24 cellular contexts compared by ENCODE assay signal in the genomic region with DNA sequence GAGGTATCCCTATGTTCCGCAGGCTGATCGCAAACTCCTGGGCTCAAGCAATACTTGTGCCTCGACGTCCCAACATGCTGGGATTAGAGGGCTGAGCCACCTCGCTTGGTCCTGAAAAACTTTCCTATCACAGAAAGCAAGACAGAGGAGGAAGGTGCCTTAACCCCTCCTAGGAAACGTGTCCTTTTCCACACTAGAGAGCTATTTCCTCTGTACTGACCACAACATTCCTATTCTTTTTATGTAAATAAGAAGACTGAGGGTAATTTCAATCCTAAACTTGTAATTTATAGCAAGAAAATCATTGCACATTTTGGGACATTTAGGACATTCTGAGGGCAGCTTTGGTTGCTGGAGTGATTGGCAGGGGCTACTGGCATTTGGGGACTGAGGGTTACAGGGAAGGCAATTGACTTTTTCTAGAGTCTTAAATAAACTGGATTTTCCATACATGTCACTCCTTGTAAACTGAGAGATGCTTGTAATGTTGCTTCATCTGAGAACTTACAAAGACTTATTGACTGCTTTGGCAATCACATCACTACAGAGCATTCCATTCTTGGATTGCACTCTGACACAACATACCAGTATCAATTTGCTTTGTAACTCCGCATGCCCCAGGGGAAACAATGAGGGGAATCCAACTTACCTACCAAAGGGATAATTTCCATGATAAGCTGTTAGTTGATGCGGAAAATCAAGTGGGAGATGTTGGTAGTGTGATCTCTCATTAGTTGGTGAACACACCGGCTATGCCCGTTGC. TPM values are rescaled to one million over a fixed set of nuclear protein-coding genes. Genes with fewer than 3 reads are reported as not detected.
DNase-seq lines count a peak whose midpoint lies in the region; ATAC-seq and TF ChIP-seq lines count a peak whose summit lies in the region.
"Had no signal": no experiment of that assay in that cellular context is flagged by ENCODE, and none has a peak within 500 bp of the region (broad histone marks: within the 10 kb centered on the region; RNA-seq: fewer than 3 reads in every experiment).

No MANE protein-coding gene starts in this region.

- no peak for TF ChIP-seq CTCF in Calu3 (IDR thresholded peaks at IDR 0.05; ENCODE audit: unreplicated experiment)
- TF ChIP-seq CTCF in astrocyte of the spinal cord (IDR thresholded peaks at IDR 0.05; ENCODE audit: low read depth, low read length), result no peak
- no peak for TF ChIP-seq CTCF in vagina (IDR thresholded peaks at IDR 0.05)

- BruUV-seq in Calu3 (replicated peaks; lab: Mats Ljungman, UMichigan), result no TSS peak

- H3K27me3 ChIP-seq in vagina, result no peaks in the 10 kb centered on the region

- DNase-seq in Calu3 (no peak), HT1080 (ENCODE audit: low read depth) (peak; percentile 14), astrocyte of the spinal cord (ENCODE audit: low read depth, low spot score) (peak; percentile 3), kidney tubule cell (ENCODE audit: low spot score) (peak; percentile 11), left colon (no peak), vagina (ENCODE audit: extremely low spot score in 2 of 2) (no peak)
- no peak for DNase-seq in activated T-cell treated with anti-CD3 and anti-CD28 coated beads, Interleukin-2, amount 50 U/mL, for 1 hour
- DNase-seq: activated CD4-positive, alpha-beta T cell treated with anti-CD3 and anti-CD28 coated beads for 4 hours; amygdala; DMS79 treated with DMSO at 0.1 percent for 48 hours; effector CD8-positive, alpha-beta T cell; hypothalamus; kidney; midbrain; NCI-H1092 treated with DMSO at 0.1 percent for 48 hours; NCI-H2081 treated with DMSO at 0.1 percent for 48 hours; NCI-H446 treated with DMSO at 0.1 percent for 48 hours; nephron progenitor cell; stimulated activated CD4-positive, alpha-beta T cell treated with anti-CD3 and anti-CD28 coated beads, Interleukin-4, amount 100 ng/mL, for 24 hours had no signal

- intact Hi-C loops in Calu3 (cut with micrococcal nuclease; ENCODE audit: unreplicated experiment) (no loop called here), left colon (cut with DNase I, micrococcal nuclease) (no loop called here), vagina (cut with DNase I) (no loop called here)

- in situ Hi-C loops in astrocyte of the spinal cord (cut with HindIII; ENCODE audit: low sequenced_read_pairs), result no loop called here

- no peaks in the 10 kb centered on the region for H3K9me3 Mint-ChIP-seq in Calu3 (ENCODE audit: low read depth, unreplicated experiment)

- H3K36me3 Mint-ChIP-seq in Calu3 (ENCODE audit: insufficient read depth, unreplicated experiment), result peaks cover 4% of the 10 kb centered on the region

- H3K27ac Mint-ChIP-seq in Calu3 (ENCODE audit: unreplicated experiment), result peak overlapping the region; percentile 27

- H3K4me3 Mint-ChIP-seq in Calu3 (ENCODE audit: low read depth, unreplicated experiment), result no peak overlapping the region
- H3K4me3 Mint-ChIP-seq: nephron progenitor cell had no signal

- CTCF ChIA-PET in Calu3 (lab: Charles Lee), result no interaction called here

- H3K27me3 Mint-ChIP-seq in Calu3 (ENCODE audit: unreplicated experiment), result peaks cover 15% of the 10 kb centered on the region

- ATAC-seq in left colon, result no peak
- no peak for ATAC-seq in HG02759 (IDR thresholded peaks at IDR 0.05; ENCODE audit: unreplicated experiment)

- H3K36me3 ChIP-seq in vagina, result no peaks in the 10 kb centered on the region
- H3K36me3 ChIP-seq: prostate gland had no signal

- no peak overlapping the region for H3K27ac ChIP-seq in vagina
- H3K27ac ChIP-seq: prostate gland had no signal

- H3K4me3 ChIP-seq in astrocyte of the spinal cord (ENCODE audit: low read depth, low read length), result no peak overlapping the region
- no peak overlapping the region for H3K4me3 ChIP-seq in vagina
- H3K4me3 ChIP-seq: prostate gland had no signal

- no peaks in the 10 kb centered on the region for H3K4me1 ChIP-seq in vagina
- H3K4me1 ChIP-seq: prostate gland had no signal

- no peaks in the 10 kb centered on the region for H3K9me3 ChIP-seq in vagina
- H3K9me3 ChIP-seq: prostate gland had no signal

- no peak for TF ChIP-seq POLR2A in vagina (IDR thresholded peaks at IDR 0.05)

- peaks cover 31% of the 10 kb centered on the region for H3K4me1 Mint-ChIP-seq in Calu3 (ENCODE audit: low read depth, unreplicated experiment)
- H3K4me1 Mint-ChIP-seq: nephron progenitor cell had no signal

RNA-seq across cellular contexts. Expression of gene XAGE3, which starts 15.6 kb away (rescaled TPM):
- total RNA-seq in Calu3 (2022), result not detected in 2 replicates
- total RNA-seq in HT1080 (2014; rRNA removed; shearing (Covaris generic)), result not detected in 2 replicates
- polyA plus RNA-seq in HT1080 (2015; cell fraction: cytosol; rRNA removed), result not detected in 2 replicates
- polyA plus RNA-seq in HT1080 (2015; cell fraction: nucleus; rRNA removed), result not detected in 2 replicates
- not detected for total RNA-seq in left colon
- total RNA-seq in vagina, result not detected
- total RNA-seq: cerebellum, fibroblast of villous mesenchyme, kidney, prostate gland, urinary bladder had no signal
- polyA plus RNA-seq: urinary bladder had no signal

RNA-seq across cellular contexts. Expression of gene XAGE5, which starts 41.2 kb away (rescaled TPM):
- total RNA-seq in Calu3 (2022), result not detected in 2 replicates
- total RNA-seq in HT1080 (2014; rRNA removed; shearing (Covaris generic)), result not detected in 2 replicates
- polyA plus RNA-seq in HT1080 (2015; cell fraction: cytosol; rRNA removed), result not detected in 2 replicates
- not detected in 2 replicates for polyA plus RNA-seq in HT1080 (2015; cell fraction: nucleus; rRNA removed)
- total RNA-seq in left colon, result not detected
- total RNA-seq in vagina, result not detected
- total RNA-seq: cerebellum, fibroblast of villous mesenchyme, kidney, prostate gland, urinary bladder had no signal
- polyA plus RNA-seq: urinary bladder had no signal

RNA-seq across cellular contexts. Expression of gene FAM156B, which starts 44.8 kb away (rescaled TPM):
- total RNA-seq in Calu3 (2022), result 8.4 and 9.3 TPM in 2 replicates
- total RNA-seq in HT1080 (2014; rRNA removed; shearing (Covaris generic)), result 6.6 and 11.4 TPM in 2 replicates
- polyA plus RNA-seq in HT1080 (2015; cell fraction: cytosol; rRNA removed), result 11.4 and 11.5 TPM in 2 replicates
- 53.1 and 54.0 TPM in 2 replicates for polyA plus RNA-seq in HT1080 (2015; cell fraction: nucleus; rRNA removed)
- total RNA-seq in left colon, result 10 to 100 TPM; 10.6 to 12.6 TPM
- 18.7 TPM for total RNA-seq in vagina

RNA-seq across cellular contexts. Expression of gene SPANXN5, which starts 55.1 kb away (rescaled TPM):
- total RNA-seq in Calu3 (2022) (not detected in 2 replicates), left colon (not detected), vagina (not detected)
- not detected in 2 replicates for total RNA-seq in HT1080 (2014; rRNA removed; shearing (Covaris generic))
- polyA plus RNA-seq in HT1080 (2015; cell fraction: cytosol; rRNA removed), result not detected in 2 replicates
- polyA plus RNA-seq in HT1080 (2015; cell fraction: nucleus; rRNA removed), result not detected in 2 replicates
- total RNA-seq: cerebellum, fibroblast of villous mesenchyme, kidney, urinary bladder had no signal
- polyA plus RNA-seq: urinary bladder had no signal

Comparison
In these comparisons a context has a peak if more than half of its experiments do, and no peak if none do; other contexts are left out.
1. DNase-seq: peak in HT1080 (single experiment), astrocyte of the spinal cord (single experiment) and kidney tubule cell (single experiment); none in Calu3 (single experiment), left colon (0 of 2), activated T-cell treated with anti-CD3 and anti-CD28 coated beads, Interleukin-2, amount 50 U/mL, for 1 hour (single experiment) and vagina (0 of 2).